ENCODE assay signal across 11 cellular contexts in the genomic region with DNA sequence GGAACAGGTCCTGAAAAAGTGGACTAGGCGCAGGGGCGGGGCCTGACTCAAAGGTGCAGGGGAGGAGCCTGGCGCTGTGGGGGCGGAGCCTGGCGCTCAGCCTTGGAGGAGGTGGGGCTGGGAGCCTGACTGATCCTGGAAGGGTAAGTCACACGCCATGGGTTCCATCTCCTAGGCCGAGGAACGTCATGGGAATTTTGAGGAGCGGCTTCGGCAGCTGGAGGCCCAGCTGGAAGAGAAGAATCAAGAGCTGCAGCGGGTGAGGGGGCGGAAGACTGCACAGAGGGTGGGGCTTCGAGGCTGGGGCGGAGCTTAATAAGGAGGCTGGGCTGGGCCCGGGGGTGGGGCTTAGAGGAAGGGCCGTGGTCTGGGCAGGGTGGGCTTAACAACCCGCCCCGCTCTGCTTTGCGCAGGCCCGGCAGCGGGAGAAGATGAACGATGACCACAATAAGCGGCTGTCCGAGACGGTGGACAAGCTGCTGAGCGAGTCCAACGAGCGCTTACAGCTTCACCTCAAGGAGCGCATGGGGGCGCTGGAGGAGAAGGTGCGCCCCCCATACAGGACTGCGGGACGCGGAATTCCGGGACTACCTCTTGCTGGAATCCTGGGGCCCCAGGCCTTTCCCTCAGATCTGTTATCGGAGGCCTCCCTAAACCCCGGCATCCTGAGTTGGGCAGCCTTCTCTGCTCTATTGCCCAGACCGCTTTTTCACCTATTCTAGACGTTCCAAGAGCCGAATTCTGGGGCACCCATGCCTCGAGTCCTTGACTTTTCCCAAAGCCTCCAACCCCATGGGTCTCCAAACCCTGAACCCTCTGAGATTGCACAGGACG. TPM values are rescaled to one million over a fixed set of nuclear protein-coding genes. Genes with fewer than 3 reads are reported as not detected.
DNase-seq lines count a peak whose midpoint lies in the region; ATAC-seq, FAIRE-seq and TF ChIP-seq lines count a peak whose summit lies in the region.
"Had no signal": no experiment of that assay in that cellular context is flagged by ENCODE, and none has a peak within 500 bp of the region (broad histone marks: within the 10 kb centered on the region; RNA-seq: fewer than 3 reads in every experiment).

No MANE protein-coding gene starts in this region.

- H3K4me1 ChIP-seq in right lobe of liver (peaks cover 0 to 6% (median 0%) of the 10 kb centered on the region in 4 donors), HepG2 (ENCODE audit: insufficient read depth, low read length) (peaks cover 9% of the 10 kb centered on the region)

- H3K36me3 ChIP-seq in right lobe of liver (no peaks in the 10 kb centered on the region), HepG2 (replicated peaks in 1 of 2; ENCODE audit: control insufficient read depth in 1 of 2, insufficient read depth in 2 of 2, low read length in 2 of 2) (peaks cover 3 to 5% of the 10 kb centered on the region in 2 experiments; a peak in 3 of 5 replicates)

- ATAC-seq in right lobe of liver (peak; percentile 69 to 89 (median 77)), HepG2 (no peak), GM18873 (IDR thresholded peaks at IDR 0.05; ENCODE audit: low FRiP score, unreplicated experiment) (no peak)

- in situ Hi-C loops in HepG2 (cut with HindIII; ENCODE audit: extremely low pct_ligation_motif_present, low pct_unique_long_range_greater_than_20kb): no loop called here

- no peaks in the 10 kb centered on the region for H4K20me1 ChIP-seq in HepG2 (ENCODE audit: insufficient read depth, low read length)

- TF ChIP-seq POLR2A in right lobe of liver (IDR thresholded peaks at IDR 0.05): no peak
- TF ChIP-seq POLR2A in HepG2 (IDR thresholded peaks at IDR 0.05; ENCODE audit: insufficient read depth in 1 of 2, low read depth in 2 of 2, low read length in 2 of 2): no peak

- H3K4me3 ChIP-seq in right lobe of liver (peak overlapping the region in 1 of 3 donors; percentile 26), HepG2 (replicated peaks in 1 of 3; ENCODE audit: insufficient read depth in 1 of 3, low read depth in 2 of 3, low read length in 3 of 3) (no peak overlapping the region), coronary artery (peak overlapping the region; percentile 30)
- H3K4me3 ChIP-seq: SK-N-MC had no signal

- DNase-seq in right lobe of liver (peak; percentile 58 to 72 (median 64)), HepG2 (ENCODE audit: low spot score) (no peak), coronary artery (ENCODE audit: low spot score) (no peak), mucosa of gallbladder (ENCODE audit: low spot score) (peak; percentile 80), ureter (ENCODE audit: low spot score) (peak; percentile 85), D721Med (ENCODE audit: insufficient read length, low spot score) (no peak), MV-4-11 (lab: John Stamatoyannopoulos, UW) (no peak)

- POLR2A ChIA-PET in HepG2 (lab: Yijun Ruan, JAX): no interaction called here

- no peak for TF ChIP-seq EP300 in HepG2 (IDR thresholded peaks at IDR 0.05; ENCODE audit: low read depth in 2 of 2, low read length in 2 of 2)
- TF ChIP-seq EP300 in HepG2 (CRISPR knock-in tag; IDR thresholded peaks at IDR 0.05; ENCODE audit: borderline replicate concordance): no peak

- no TSS peak for BruUV-seq in HepG2 (replicated peaks; lab: Mats Ljungman, UMichigan)

- H3K27ac ChIP-seq in right lobe of liver: no peak overlapping the region
- no peak overlapping the region for H3K27ac ChIP-seq in HepG2 (ENCODE audit: extremely low read length, insufficient read depth, low read length)
- peak overlapping the region in 1 of 2 donors; percentile 11 for H3K27ac ChIP-seq in coronary artery
- H3K27ac ChIP-seq: SK-N-MC had no signal

- no peak overlapping the region for H3K4me2 ChIP-seq in HepG2 (ENCODE audit: low read depth, low read length)

- H2AFZ ChIP-seq in HepG2 (ENCODE audit: low read length): no peak overlapping the region

- H3K27me3 ChIP-seq in right lobe of liver (no peaks in the 10 kb centered on the region), HepG2 (ENCODE audit: control insufficient read depth in 1 of 2, insufficient read depth in 2 of 2, low read length in 2 of 2) (no peaks in the 10 kb centered on the region)

- TF ChIP-seq CTCF in right lobe of liver (IDR thresholded peaks at IDR 0.05) (no peak), HepG2 (CRISPR knock-in tag; IDR thresholded peaks at IDR 0.05) (no peak), coronary artery (IDR thresholded peaks at IDR 0.05) (no peak), D721Med (IDR thresholded peaks at IDR 0.05; ENCODE audit: insufficient read depth, missing control alignments) (no peak)

- intact Hi-C loops in right lobe of liver (cut with DNase I): no loop called here
- intact Hi-C loops in HepG2 (cut with micrococcal nuclease; ENCODE audit: unreplicated experiment): no loop called here

- CTCF ChIA-PET in HepG2 (lab: Yijun Ruan, JAX; ENCODE audit: low intra/inter-chr PET ratio, low total read pairs): no interaction called here

- no peaks in the 10 kb centered on the region for H3K79me2 ChIP-seq in HepG2 (ENCODE audit: insufficient read depth, low read length)

- 39% methylated on average over 12 of the region's 42 CpGs for WGBS in right lobe of liver (ENCODE audit: insufficient coverage, low coverage, low lambda C conversion rate, missing lambda C conversion rate)
- WGBS in HepG2 (ENCODE audit: low lambda C conversion rate): 96% methylated on average over 42 of the region's 42 CpGs

- H3K9me3 ChIP-seq in right lobe of liver (no peaks in the 10 kb centered on the region), HepG2 (ENCODE audit: low read length) (no peaks in the 10 kb centered on the region)

- H3K9ac ChIP-seq in HepG2 (ENCODE audit: insufficient read depth, low read depth, low read length): no peak overlapping the region

- FAIRE-seq in HepG2 (lab: Jason Lieb, UNC) (no peak), D721Med (lab: Jason Lieb, UNC) (no peak)
- FAIRE-seq: G401.6 had no signal

- no peak for TF ChIP-seq RAD21 in HepG2 (CRISPR knock-in tag; IDR thresholded peaks at IDR 0.05)

RNA-seq across cellular contexts. Expression of a gene that starts 14.5 kb away (rescaled TPM):
- total RNA-seq in right lobe of liver (1 to 10 TPM; 1.8 to 6.6 (median 3.1) TPM), HepG2 (2016; rRNA removed; fragmentation: Illumina TruSeq; extraction: Trizol) (6.3 and 8.6 TPM in 2 replicates), mucosa of gallbladder (9.7 TPM), ureter (9.0 TPM)
- total RNA-seq in HepG2 (2016; cell fraction: cytosol; rRNA removed; fragmentation: Illumina TruSeq; extraction: Trizol; ENCODE audit: low read depth): 1.9 and 2.7 TPM in 2 replicates
- total RNA-seq in HepG2 (2016; cell fraction: insoluble cytoplasmic fraction; rRNA removed; fragmentation: Illumina TruSeq; extraction: Trizol): 6.5 and 8.9 TPM in 2 replicates
- total RNA-seq in HepG2 (2016; cell fraction: membrane; rRNA removed; fragmentation: Illumina TruSeq; extraction: Trizol): 4.5 and 5.6 TPM in 2 replicates
- total RNA-seq in HepG2 (2016; cell fraction: nucleus; rRNA removed; fragmentation: Illumina TruSeq; extraction: Trizol): 8.1 and 9.0 TPM in 2 replicates
- 6.7 and 8.9 TPM in 2 replicates for polyA plus RNA-seq in HepG2 (2011; rRNA removed)
- polyA plus RNA-seq in HepG2 (2011; cell fraction: cytosol; rRNA removed): 6.0 and 7.5 TPM in 2 replicates
- polyA plus RNA-seq in HepG2 (2011; cell fraction: nucleus; rRNA removed): 37.0 and 50.3 TPM in 2 replicates
- 9.4 and 9.5 TPM in 2 replicates for polyA plus RNA-seq in HepG2 (2012)
- polyA plus RNA-seq in HepG2 (2016; cell fraction: cytosol; fragmentation: Illumina TruSeq; extraction: Trizol; ENCODE audit: low read depth): 1.9 and 2.8 TPM in 2 replicates
- 6.2 and 6.5 TPM in 2 replicates for polyA plus RNA-seq in HepG2 (2016; cell fraction: insoluble cytoplasmic fraction; fragmentation: Illumina TruSeq; extraction: Trizol; ENCODE audit: low read depth)
- polyA plus RNA-seq in HepG2 (2016; cell fraction: membrane; fragmentation: Illumina TruSeq; extraction: Trizol; ENCODE audit: low read depth): 3.3 and 4.2 TPM in 2 replicates
- 21.5 and 24.1 TPM in 2 replicates for polyA plus RNA-seq in HepG2 (2016; cell fraction: nucleus; fragmentation: Illumina TruSeq; extraction: Trizol; ENCODE audit: insufficient read depth, low read depth)
- polyA minus RNA-seq in HepG2 (2011; rRNA and poly(A)+ RNA removed; ENCODE audit: low replicate concordance): 8.5 and 15.8 TPM in 2 replicates
- 4.9 and 5.9 TPM in 2 replicates for polyA minus RNA-seq in HepG2 (2011; cell fraction: cytosol; rRNA and poly(A)+ RNA removed)
- polyA minus RNA-seq in HepG2 (2011; cell fraction: nucleus; rRNA and poly(A)+ RNA removed): 13.8 and 16.6 TPM in 2 replicates

RNA-seq across cellular contexts. Expression of a gene that starts 14.9 kb away (rescaled TPM):
- 1 to 10 TPM in 5 of 6 experiments, under 1 TPM in 1; 0.73 to 8.1 (median 1.5) TPM for total RNA-seq in right lobe of liver
- total RNA-seq in HepG2 (2016; rRNA removed; fragmentation: Illumina TruSeq; extraction: Trizol): 0.80 and 1.4 TPM in 2 replicates
- 1.6 and 3.1 TPM in 2 replicates for total RNA-seq in HepG2 (2016; cell fraction: cytosol; rRNA removed; fragmentation: Illumina TruSeq; extraction: Trizol; ENCODE audit: low read depth)
- total RNA-seq in HepG2 (2016; cell fraction: insoluble cytoplasmic fraction; rRNA removed; fragmentation: Illumina TruSeq; extraction: Trizol): 1.6 and 1.9 TPM in 2 replicates
- 2.1 and 2.4 TPM in 2 replicates for total RNA-seq in HepG2 (2016; cell fraction: membrane; rRNA removed; fragmentation: Illumina TruSeq; extraction: Trizol)
- total RNA-seq in HepG2 (2016; cell fraction: nucleus; rRNA removed; fragmentation: Illumina TruSeq; extraction: Trizol): 0.59 and 0.94 TPM in 2 replicates
- polyA plus RNA-seq in HepG2 (2011; rRNA removed): 1.5 and 3.0 TPM in 2 replicates
- polyA plus RNA-seq in HepG2 (2011; cell fraction: cytosol; rRNA removed): 2.6 TPM in 2 replicates
- polyA plus RNA-seq in HepG2 (2011; cell fraction: nucleus; rRNA removed): 3.8 and 4.8 TPM in 2 replicates
- polyA plus RNA-seq in HepG2 (2012): 1.1 and 1.9 TPM in 2 replicates
- polyA plus RNA-seq in HepG2 (2016; cell fraction: cytosol; fragmentation: Illumina TruSeq; extraction: Trizol; ENCODE audit: low read depth): 2.0 and 2.7 TPM in 2 replicates
- 1.6 and 2.2 TPM in 2 replicates for polyA plus RNA-seq in HepG2 (2016; cell fraction: insoluble cytoplasmic fraction; fragmentation: Illumina TruSeq; extraction: Trizol; ENCODE audit: low read depth)
- 1.5 and 1.6 TPM in 2 replicates for polyA plus RNA-seq in HepG2 (2016; cell fraction: membrane; fragmentation: Illumina TruSeq; extraction: Trizol; ENCODE audit: low read depth)
- polyA plus RNA-seq in HepG2 (2016; cell fraction: nucleus; fragmentation: Illumina TruSeq; extraction: Trizol; ENCODE audit: insufficient read depth, low read depth): 0.74 TPM in 1 of 2 replicates, not detected in the other
- 1.3 TPM in 2 replicates for polyA minus RNA-seq in HepG2 (2011; rRNA and poly(A)+ RNA removed; ENCODE audit: low replicate concordance)
- 0.89 and 1.2 TPM in 2 replicates for polyA minus RNA-seq in HepG2 (2011; cell fraction: cytosol; rRNA and poly(A)+ RNA removed)
- polyA minus RNA-seq in HepG2 (2011; cell fraction: nucleus; rRNA and poly(A)+ RNA removed): 1.8 and 3.0 TPM in 2 replicates
- 2.7 TPM for total RNA-seq in mucosa of gallbladder
- total RNA-seq in ureter: 2.4 TPM
- total RNA-seq: myocyte had no signal

RNA-seq across cellular contexts. Expression of a gene that starts 19.7 kb away (rescaled TPM):
- total RNA-seq in right lobe of liver: 1 to 10 TPM; 1.5 to 4.3 (median 2.4) TPM
- 3.5 and 5.3 TPM in 2 replicates for total RNA-seq in HepG2 (2016; rRNA removed; fragmentation: Illumina TruSeq; extraction: Trizol)
- 5.6 and 7.0 TPM in 2 replicates for total RNA-seq in HepG2 (2016; cell fraction: cytosol; rRNA removed; fragmentation: Illumina TruSeq; extraction: Trizol; ENCODE audit: low read depth)
- total RNA-seq in HepG2 (2016; cell fraction: insoluble cytoplasmic fraction; rRNA removed; fragmentation: Illumina TruSeq; extraction: Trizol): 2.9 and 5.2 TPM in 2 replicates
- total RNA-seq in HepG2 (2016; cell fraction: membrane; rRNA removed; fragmentation: Illumina TruSeq; extraction: Trizol): 6.4 and 6.9 TPM in 2 replicates
- 3.4 and 4.1 TPM in 2 replicates for total RNA-seq in HepG2 (2016; cell fraction: nucleus; rRNA removed; fragmentation: Illumina TruSeq; extraction: Trizol)
- 7.6 and 8.6 TPM in 2 replicates for polyA plus RNA-seq in HepG2 (2011; rRNA removed)
- polyA plus RNA-seq in HepG2 (2011; cell fraction: cytosol; rRNA removed): 5.0 and 9.3 TPM in 2 replicates
- polyA plus RNA-seq in HepG2 (2011; cell fraction: nucleus; rRNA removed): 15.9 and 17.9 TPM in 2 replicates
- polyA plus RNA-seq in HepG2 (2012): 3.9 and 4.2 TPM in 2 replicates
- polyA plus RNA-seq in HepG2 (2016; cell fraction: cytosol; fragmentation: Illumina TruSeq; extraction: Trizol; ENCODE audit: low read depth): 4.7 and 5.8 TPM in 2 replicates
- 3.3 and 3.7 TPM in 2 replicates for polyA plus RNA-seq in HepG2 (2016; cell fraction: insoluble cytoplasmic fraction; fragmentation: Illumina TruSeq; extraction: Trizol; ENCODE audit: low read depth)
- 2.7 and 6.8 TPM in 2 replicates for polyA plus RNA-seq in HepG2 (2016; cell fraction: membrane; fragmentation: Illumina TruSeq; extraction: Trizol; ENCODE audit: low read depth)
- 8.3 and 9.6 TPM in 2 replicates for polyA plus RNA-seq in HepG2 (2016; cell fraction: nucleus; fragmentation: Illumina TruSeq; extraction: Trizol; ENCODE audit: insufficient read depth, low read depth)
- polyA minus RNA-seq in HepG2 (2011; rRNA and poly(A)+ RNA removed; ENCODE audit: low replicate concordance): 3.8 and 4.0 TPM in 2 replicates
- 0.88 and 1.7 TPM in 2 replicates for polyA minus RNA-seq in HepG2 (2011; cell fraction: cytosol; rRNA and poly(A)+ RNA removed)
- polyA minus RNA-seq in HepG2 (2011; cell fraction: nucleus; rRNA and poly(A)+ RNA removed): 4.9 and 8.3 TPM in 2 replicates
- total RNA-seq in mucosa of gallbladder: 6.8 TPM
- 10.4 TPM for total RNA-seq in ureter

RNA-seq across cellular contexts. Expression of a gene that starts 21.4 kb away (rescaled TPM):
- total RNA-seq in right lobe of liver: under 1 TPM in 4 of 6 experiments, not detected in 2; 0.18 to 0.68 (median 0.19) TPM
- 1.5 and 3.6 TPM in 2 replicates for total RNA-seq in HepG2 (2016; rRNA removed; fragmentation: Illumina TruSeq; extraction: Trizol)
- 0.18 and 0.20 TPM in 2 replicates for total RNA-seq in HepG2 (2016; cell fraction: cytosol; rRNA removed; fragmentation: Illumina TruSeq; extraction: Trizol; ENCODE audit: low read depth)
- 1.0 and 4.4 TPM in 2 replicates for total RNA-seq in HepG2 (2016; cell fraction: insoluble cytoplasmic fraction; rRNA removed; fragmentation: Illumina TruSeq; extraction: Trizol)
- 0.24 and 0.46 TPM in 2 replicates for total RNA-seq in HepG2 (2016; cell fraction: membrane; rRNA removed; fragmentation: Illumina TruSeq; extraction: Trizol)
- 2.5 and 3.4 TPM in 2 replicates for total RNA-seq in HepG2 (2016; cell fraction: nucleus; rRNA removed; fragmentation: Illumina TruSeq; extraction: Trizol)
- 15.4 and 26.4 TPM in 2 replicates for polyA plus RNA-seq in HepG2 (2011; rRNA removed)
- 13.5 and 21.9 TPM in 2 replicates for polyA plus RNA-seq in HepG2 (2011; cell fraction: cytosol; rRNA removed)
- polyA plus RNA-seq in HepG2 (2011; cell fraction: nucleus; rRNA removed): 13.0 and 19.9 TPM in 2 replicates
- polyA plus RNA-seq in HepG2 (2012): 17.7 and 25.6 TPM in 2 replicates
- polyA plus RNA-seq in HepG2 (2016; cell fraction: cytosol; fragmentation: Illumina TruSeq; extraction: Trizol; ENCODE audit: low read depth): 0.20 and 0.45 TPM in 2 replicates
- 1.3 and 2.6 TPM in 2 replicates for polyA plus RNA-seq in HepG2 (2016; cell fraction: insoluble cytoplasmic fraction; fragmentation: Illumina TruSeq; extraction: Trizol; ENCODE audit: low read depth)
- polyA plus RNA-seq in HepG2 (2016; cell fraction: membrane; fragmentation: Illumina TruSeq; extraction: Trizol; ENCODE audit: low read depth): 0.15 and 0.74 TPM in 2 replicates
- 7.3 and 9.2 TPM in 2 replicates for polyA plus RNA-seq in HepG2 (2016; cell fraction: nucleus; fragmentation: Illumina TruSeq; extraction: Trizol; ENCODE audit: insufficient read depth, low read depth)
- 0.28 and 5.1 TPM in 2 replicates for polyA minus RNA-seq in HepG2 (2011; rRNA and poly(A)+ RNA removed; ENCODE audit: low replicate concordance)
- 3.9 and 8.6 TPM in 2 replicates for polyA minus RNA-seq in HepG2 (2011; cell fraction: cytosol; rRNA and poly(A)+ RNA removed)
- 2.2 and 4.6 TPM in 2 replicates for polyA minus RNA-seq in HepG2 (2011; cell fraction: nucleus; rRNA and poly(A)+ RNA removed)
- total RNA-seq in mucosa of gallbladder: 2.1 TPM
- 5.1 TPM for total RNA-seq in ureter

RNA-seq across cellular contexts. Expression of a gene that starts 23.8 kb away (rescaled TPM):
- total RNA-seq in right lobe of liver (10 to 100 TPM in 5 of 6 experiments, 1 to 10 TPM in 1; 9.2 to 31.1 (median 14.3) TPM), HepG2 (2016; rRNA removed; fragmentation: Illumina TruSeq; extraction: Trizol) (1.7 and 1.9 TPM in 2 replicates), mucosa of gallbladder (145 TPM), ureter (110 TPM)
- total RNA-seq in HepG2 (2016; cell fraction: cytosol; rRNA removed; fragmentation: Illumina TruSeq; extraction: Trizol; ENCODE audit: low read depth): 0.91 and 1.1 TPM in 2 replicates
- total RNA-seq in HepG2 (2016; cell fraction: insoluble cytoplasmic fraction; rRNA removed; fragmentation: Illumina TruSeq; extraction: Trizol): 1.2 and 1.5 TPM in 2 replicates
- total RNA-seq in HepG2 (2016; cell fraction: membrane; rRNA removed; fragmentation: Illumina TruSeq; extraction: Trizol): 1.2 and 1.6 TPM in 2 replicates
- total RNA-seq in HepG2 (2016; cell fraction: nucleus; rRNA removed; fragmentation: Illumina TruSeq; extraction: Trizol): 3.3 and 3.9 TPM in 2 replicates
- 4.3 and 6.3 TPM in 2 replicates for polyA plus RNA-seq in HepG2 (2011; rRNA removed)
- polyA plus RNA-seq in HepG2 (2011; cell fraction: cytosol; rRNA removed): 3.2 and 3.5 TPM in 2 replicates
- polyA plus RNA-seq in HepG2 (2011; cell fraction: nucleus; rRNA removed): 27.5 and 33.2 TPM in 2 replicates
- 6.3 and 7.5 TPM in 2 replicates for polyA plus RNA-seq in HepG2 (2012)
- polyA plus RNA-seq in HepG2 (2016; cell fraction: cytosol; fragmentation: Illumina TruSeq; extraction: Trizol; ENCODE audit: low read depth): 0.50 and 0.69 TPM in 2 replicates
- polyA plus RNA-seq in HepG2 (2016; cell fraction: insoluble cytoplasmic fraction; fragmentation: Illumina TruSeq; extraction: Trizol; ENCODE audit: low read depth): 0.73 and 1.3 TPM in 2 replicates
- 1.1 TPM in 2 replicates for polyA plus RNA-seq in HepG2 (2016; cell fraction: membrane; fragmentation: Illumina TruSeq; extraction: Trizol; ENCODE audit: low read depth)
- 6.3 and 6.9 TPM in 2 replicates for polyA plus RNA-seq in HepG2 (2016; cell fraction: nucleus; fragmentation: Illumina TruSeq; extraction: Trizol; ENCODE audit: insufficient read depth, low read depth)
- polyA minus RNA-seq in HepG2 (2011; rRNA and poly(A)+ RNA removed; ENCODE audit: low replicate concordance): 4.8 and 7.6 TPM in 2 replicates
- 1.8 and 3.2 TPM in 2 replicates for polyA minus RNA-seq in HepG2 (2011; cell fraction: cytosol; rRNA and poly(A)+ RNA removed)
- 5.5 and 6.3 TPM in 2 replicates for polyA minus RNA-seq in HepG2 (2011; cell fraction: nucleus; rRNA and poly(A)+ RNA removed)

Comparison
In these comparisons a context has a peak if more than half of its experiments do, and no peak if none do; other contexts are left out.
1. ATAC-seq: peak in right lobe of liver (4 of 4); none in HepG2 (single experiment) and GM18873 (single experiment).
2. DNase-seq: peak in right lobe of liver (3 of 3), mucosa of gallbladder (single experiment) and ureter (single experiment); none in HepG2 (single experiment), coronary artery (single experiment), D721Med (single experiment) and MV-4-11 (single experiment).